ENCODE assay signal across 8 cellular contexts in the genomic region with DNA sequence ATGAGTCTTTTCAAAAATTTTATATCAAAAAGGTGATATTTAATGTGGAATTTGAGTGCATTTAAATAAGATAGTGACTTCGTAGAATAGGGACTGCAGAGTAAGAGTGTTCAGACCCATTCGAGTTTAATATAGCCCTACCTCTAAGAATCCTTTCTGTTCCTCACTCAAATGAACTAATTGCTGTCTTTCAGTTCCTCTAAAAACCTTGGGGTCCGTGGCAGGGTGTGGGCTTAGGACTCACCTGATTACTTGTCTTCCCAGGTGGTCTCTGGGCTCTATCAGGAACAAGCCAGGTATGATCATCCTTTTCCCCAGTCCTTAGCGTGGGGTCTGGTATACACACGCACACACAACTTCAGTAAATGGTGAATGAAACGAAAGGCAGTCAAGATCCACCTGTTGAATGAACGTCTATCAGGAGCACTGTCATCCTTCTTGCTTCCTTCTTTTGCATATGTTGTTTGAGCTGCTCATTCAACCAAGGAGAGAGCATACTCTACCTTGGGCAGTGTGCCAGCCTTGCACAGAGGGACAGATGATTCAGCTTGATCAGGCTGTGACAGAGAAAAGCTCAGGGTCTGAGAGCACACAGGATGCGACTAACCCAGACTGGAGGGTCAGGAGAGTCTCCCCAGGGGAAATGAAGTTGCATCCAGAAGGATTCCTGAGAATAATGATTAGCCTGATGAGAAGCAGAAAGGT. TPM values are rescaled to one million over a fixed set of nuclear protein-coding genes. Genes with fewer than 3 reads are reported as not detected.
DNase-seq lines count a peak whose midpoint lies in the region; ATAC-seq and TF ChIP-seq lines count a peak whose summit lies in the region.

No MANE protein-coding gene starts in this region.

- in situ Hi-C loops in transverse colon (cut with MboI; ENCODE audit: low pct_ligation_motif_present in 1 of 4, low pct_unique_long_range_greater_than_20kb in 1 of 4, low sequenced_read_pairs in 3 of 4), result no loop called here

- H3K4me1 ChIP-seq in CD8-positive, alpha-beta memory T cell (ENCODE audit: insufficient read depth, low read length), result peaks cover 38% of the 10 kb centered on the region
- H3K4me1 ChIP-seq in esophagus squamous epithelium, result peaks cover 8 to 51% (median 18%) of the 10 kb centered on the region in 3 donors
- peaks cover 30% of the 10 kb centered on the region for H3K4me1 ChIP-seq in neuron (ENCODE audit: insufficient read depth, low read length)
- H3K4me1 ChIP-seq in transverse colon, result peaks cover 9 to 41% (median 32%) of the 10 kb centered on the region in 4 donors

- peak in 2 of 5 donors; percentile 12 to 66 for DNase-seq in CD8-positive, alpha-beta memory T cell
- DNase-seq in NCI-H748 treated with DMSO at 0.1 percent for 48 hours (lab: John Stamatoyannopoulos, UW) (peak; percentile 63), activated T-cell treated with anti-CD3 and anti-CD28 coated beads for 1 hour (ENCODE audit: low read depth) (peak; percentile 49), esophagus squamous epithelium (lab: John Stamatoyannopoulos, UW) (peak; percentile 24), transverse colon (peak; percentile 86)

- H3K9me3 Mint-ChIP-seq in CD8-positive, alpha-beta memory T cell, result no peaks in the 10 kb centered on the region

- TF ChIP-seq POLR2A in esophagus squamous epithelium (IDR thresholded peaks at IDR 0.05) (peak in 1 of 4 donors; percentile 35), transverse colon (IDR thresholded peaks at IDR 0.05) (no peak)

- H3K9me3 ChIP-seq in CD8-positive, alpha-beta memory T cell (ENCODE audit: low read length), result no peaks in the 10 kb centered on the region
- no peaks in the 10 kb centered on the region for H3K9me3 ChIP-seq in esophagus squamous epithelium
- no peaks in the 10 kb centered on the region for H3K9me3 ChIP-seq in neuron (ENCODE audit: low read length)
- H3K9me3 ChIP-seq in transverse colon, result no peaks in the 10 kb centered on the region

- TF ChIP-seq CTCF in esophagus squamous epithelium (IDR thresholded peaks at IDR 0.05) (no peak), transverse colon (IDR thresholded peaks at IDR 0.05) (no peak)

- intact Hi-C loops in esophagus squamous epithelium (cut with DNase I) (no loop called here), transverse colon (cut with DNase I; ENCODE audit: low total_unique reads) (no loop called here)

- H3K4me3 ChIP-seq in CD8-positive, alpha-beta memory T cell (ENCODE audit: low read length), result peak overlapping the region; percentile 63
- H3K4me3 ChIP-seq in esophagus squamous epithelium (peak overlapping the region in 2 of 4 donors; percentile 85 to 94), neuron (ENCODE audit: low read length) (peak overlapping the region; percentile 100), transverse colon (no peak overlapping the region)

- peak overlapping the region; percentile 86 for H2AFZ ChIP-seq in neuron (ENCODE audit: low read depth, low read length)

- peak; percentile 58 for ATAC-seq in GM19467 (IDR thresholded peaks at IDR 0.05; ENCODE audit: unreplicated experiment)
- peak; percentile 44 for ATAC-seq in HG03558 (IDR thresholded peaks at IDR 0.05; ENCODE audit: extremely low read depth, unreplicated experiment)

- peak overlapping the region; percentile 91 for H3K27ac ChIP-seq in CD8-positive, alpha-beta memory T cell (ENCODE audit: low read depth, low read length)
- H3K27ac ChIP-seq in esophagus squamous epithelium (peak overlapping the region; percentile 98 to 99 (median 98)), transverse colon (peak overlapping the region; percentile 94 to 95 (median 94))

- no peaks in the 10 kb centered on the region for H3K36me3 ChIP-seq in CD8-positive, alpha-beta memory T cell (ENCODE audit: insufficient read depth, low read length)
- no peaks in the 10 kb centered on the region for H3K36me3 ChIP-seq in esophagus squamous epithelium
- H3K36me3 ChIP-seq in neuron (ENCODE audit: insufficient read depth, low read length), result no peaks in the 10 kb centered on the region
- H3K36me3 ChIP-seq in transverse colon, result no peaks in the 10 kb centered on the region

- peaks cover 14 to 23% (median 15%) of the 10 kb centered on the region in 3 donors for H3K4me1 Mint-ChIP-seq in CD8-positive, alpha-beta memory T cell

- peak overlapping the region; percentile 93 to 100 (median 99) for H3K27ac Mint-ChIP-seq in CD8-positive, alpha-beta memory T cell

- POLR2A ChIA-PET in CD8-positive, alpha-beta memory T cell (lab: Charles Lee), result interaction anchor here (0.5 kb wide), 1 partner anchor 191 kb away, joined by 3 read pairs; no protein-coding TSS in a partner anchor

- peak overlapping the region; percentile 92 to 99 (median 98) for H3K4me3 Mint-ChIP-seq in CD8-positive, alpha-beta memory T cell

- no peaks in the 10 kb centered on the region for H3K27me3 Mint-ChIP-seq in CD8-positive, alpha-beta memory T cell

- H3K27me3 ChIP-seq in CD8-positive, alpha-beta memory T cell (ENCODE audit: insufficient read depth, low read length, poor library complexity, severe bottlenecking), result no peaks in the 10 kb centered on the region
- H3K27me3 ChIP-seq in esophagus squamous epithelium (no peaks in the 10 kb centered on the region), neuron (ENCODE audit: insufficient read depth, low read length) (no peaks in the 10 kb centered on the region), transverse colon (no peaks in the 10 kb centered on the region)

- CTCF ChIA-PET in CD8-positive, alpha-beta memory T cell (lab: Charles Lee), result interaction anchor here (0.5 to 2.0 kb wide), 4 partner anchors 10 to 51 kb away, joined by 3 to 10 read pairs (median 4); no protein-coding TSS in a partner anchor

- WGBS in esophagus squamous epithelium, 2 donors, result 40 to 49% methylated on average over 8 of the region's 8 CpGs
- WGBS in transverse colon (ENCODE audit: low coverage in 1 of 2), 2 donors, result 55 to 56% methylated on average over 6 to 8 of the region's 8 CpGs

- no peak for TF ChIP-seq EP300 in transverse colon (IDR thresholded peaks at IDR 0.05; ENCODE audit: low read depth)

- H3K36me3 Mint-ChIP-seq in CD8-positive, alpha-beta memory T cell, result peaks cover 0 to 5% (median 0%) of the 10 kb centered on the region in 3 donors

RNA-seq across cellular contexts. Expression of a gene that starts 1.2 kb away (rescaled TPM):
- total RNA-seq in CD8-positive, alpha-beta memory T cell, result 10 to 100 TPM; 37.4 to 40.1 TPM
- polyA plus RNA-seq in CD8-positive, alpha-beta memory T cell, result 31.1 TPM
- total RNA-seq in esophagus squamous epithelium, result 100 to 1,000 TPM in 1 of 4 donors, 10 to 100 TPM in 3; 70.6 to 110 (median 82.8) TPM
- total RNA-seq in transverse colon, result 10 to 100 TPM; 34.8 to 72.5 (median 52.8) TPM

Comparison
In these comparisons a context has a peak if more than half of its experiments do, and no peak if none do; other contexts are left out.
1. H3K4me3 ChIP-seq: peak in CD8-positive, alpha-beta memory T cell (single experiment) and neuron (single experiment); none in transverse colon (0 of 4).
2. Peak in every context shown above with its lines, with median percentiles within 50 percentile points of each other: H3K27ac ChIP-seq.